30 cellular contexts compared by ENCODE assay signal in genomic region chr13:83019986-83020385, GRCh38.
"Had no signal": no experiment of that assay in that cellular context is flagged by ENCODE, and none has a peak within 500 bp of the region (broad histone marks: within the 10 kb centered on the region; RNA-seq: fewer than 3 reads in every experiment).

No MANE protein-coding gene starts in this region.

- DNase-seq: naive B cell; naive thymus-derived CD8-positive, alpha-beta T cell; nephron progenitor cell; nucleus accumbens; ovary; posterior cingulate gyrus; psoas muscle; right cardiac atrium; spleen; stimulated activated CD4-positive, alpha-beta T cell treated with anti-CD3 and anti-CD28 coated beads, Interleukin-12 subunit alpha, Interleukin-12 subunit beta, amount 100 ng/mL, for 4 hours; stimulated activated CD4-positive, alpha-beta T cell treated with anti-CD3 and anti-CD28 coated beads, Interleukin-1b, Interleukin-23, amount 100 ng/mL, for 48 hours; stimulated activated CD4-positive, alpha-beta T cell treated with anti-CD3 and anti-CD28 coated beads, Interleukin-2, amount 100 ng/mL, for 48 hours; stimulated activated CD4-positive, alpha-beta T cell treated with anti-CD3 and anti-CD28 coated beads, Interleukin-4, amount 100 ng/mL, for 24 hours; stimulated activated naive B cell treated with anti-CD40 and anti-IgM and Interleukin-4, amounts not matched to agents 10 μg/mL and 1 μg/mL and 100 μg/mL, for 72 hours; stimulated activated naive CD4-positive, alpha-beta T cell treated with Interleukin-2 at 50 U/mL for 16 hours; stomach; substantia nigra; testis; tibial artery; transverse colon; upper lobe of right lung; uterus had no signal

- H3K4me1 ChIP-seq: parathyroid adenoma, psoas muscle, spleen, stomach, suprapubic skin, testis, tibial artery, transverse colon, upper lobe of right lung, uterus had no signal

- H3K36me3 ChIP-seq: neutrophil, ovary, spleen, stomach, suprapubic skin, tibial artery, transverse colon, upper lobe of right lung, uterus had no signal

- H3K9ac ChIP-seq: parathyroid adenoma had no signal

- H3K27ac ChIP-seq: neutrophil, ovary, parathyroid adenoma, psoas muscle, skin epidermis, spleen, stomach, suprapubic skin, testis, tibial artery, transverse colon, upper lobe of right lung, uterus had no signal

- H3K27me3 ChIP-seq: neutrophil, ovary, spleen, stomach, suprapubic skin, testis, tibial artery, transverse colon, upper lobe of right lung, uterus had no signal

- ATAC-seq: naive thymus-derived CD8-positive, alpha-beta T cell; natural killer cell treated with Interleukin-12 subunit alpha and Interleukin-12 subunit beta and Interleukin-15 and Interleukin-18, amount 100 ng/mL, for 72 hours; psoas muscle; right cardiac atrium; sciatic nerve; stimulated activated effector memory CD8-positive, alpha-beta T cell treated with anti-CD3 and anti-CD28 coated beads, Interleukin-12 subunit alpha, Interleukin-12 subunit beta, amount 100 ng/mL, for 72 hours; stimulated activated naive B cell treated with anti-CD40 and anti-IgM and Interleukin-4, amounts not matched to agents 10 μg/mL and 1 μg/mL and 100 μg/mL, for 72 hours; upper lobe of right lung had no signal

- H3K9me3 ChIP-seq: neutrophil, ovary, psoas muscle, stomach, suprapubic skin, testis, tibial artery, upper lobe of right lung, uterus had no signal

- H3K4me3 ChIP-seq: ovary, psoas muscle, skin epidermis, smooth muscle cell, spleen, stomach, suprapubic skin, testis, tibial artery, transverse colon, upper lobe of right lung, uterus had no signal

- H3K4me2 ChIP-seq: smooth muscle cell had no signal

- H2AFZ ChIP-seq: parathyroid adenoma had no signal
